In genomic region chr7:26143298-26144044, GRCh38 we compare ENCODE assay signal across 22 cellular contexts. TPM values are rescaled to one million over a fixed set of nuclear protein-coding genes. Genes with fewer than 3 reads are reported as not detected.
DNase-seq lines count a peak whose midpoint lies in the region; ATAC-seq and TF ChIP-seq lines count a peak whose summit lies in the region.
"Had no signal": no experiment of that assay in that cellular context is flagged by ENCODE, and none has a peak within 500 bp of the region (broad histone marks: within the 10 kb centered on the region; RNA-seq: fewer than 3 reads in every experiment).

No MANE protein-coding gene starts in this region.

- peaks cover 2% of the 10 kb centered on the region for H3K9me3 Mint-ChIP-seq in nephron
- H3K9me3 Mint-ChIP-seq: dendritic cell treated with granulocyte-macrophage colony-stimulating factor and Interleukin-4, amounts not matched to agents 40 ng/mL and 50 ng/mL, for 4 days had no signal

- no peaks in the 10 kb centered on the region for H3K36me3 ChIP-seq in heart right ventricle

- H3K4me3 Mint-ChIP-seq in nephron, result no peak overlapping the region
- H3K4me3 Mint-ChIP-seq: dendritic cell treated with granulocyte-macrophage colony-stimulating factor and Interleukin-4, amounts not matched to agents 40 ng/mL and 50 ng/mL, for 4 days had no signal

- TF ChIP-seq CTCF in epithelial cell of esophagus (IDR thresholded peaks at IDR 0.05; ENCODE audit: insufficient read depth, low read depth, low read length, missing control alignments) (no peak), nephron (IDR thresholded peaks at IDR 0.05; ENCODE audit: unreplicated experiment in 3 of 3) (no peak), heart right ventricle (IDR thresholded peaks at IDR 0.05) (no peak)

- H3K4me3 ChIP-seq in epithelial cell of esophagus (ENCODE audit: low read length) (no peak overlapping the region), heart right ventricle (no peak overlapping the region)
- H3K4me3 ChIP-seq: body of pancreas had no signal

- H3K9me3 ChIP-seq in heart right ventricle, result no peaks in the 10 kb centered on the region
- H3K9me3 ChIP-seq: body of pancreas had no signal

- H3K27me3 ChIP-seq in heart right ventricle, result peaks cover 0 to 27% (median 9%) of the 10 kb centered on the region in 7 donors
- H3K27me3 ChIP-seq: body of pancreas had no signal

- peaks cover 12% of the 10 kb centered on the region for H3K4me1 Mint-ChIP-seq in nephron

- peak overlapping the region in 2 of 3 experiments; percentile 18 to 37 for H3K27ac Mint-ChIP-seq in nephron
- H3K27ac Mint-ChIP-seq: dendritic cell treated with granulocyte-macrophage colony-stimulating factor and Interleukin-4, amounts not matched to agents 40 ng/mL and 50 ng/mL, for 4 days had no signal

- ATAC-seq in HG02798 (IDR thresholded peaks at IDR 0.05; ENCODE audit: poor library complexity, unreplicated experiment) (no peak), heart right ventricle (no peak), GM18858 (IDR thresholded peaks at IDR 0.05; ENCODE audit: unreplicated experiment) (no peak)
- ATAC-seq: body of pancreas, sciatic nerve had no signal

- WGBS in heart right ventricle, 2 donors, result 59 to 60% methylated on average over 5 of the region's 5 CpGs

- H3K4me1 ChIP-seq in heart right ventricle, result peaks cover 0 to 7% (median 0%) of the 10 kb centered on the region in 9 donors
- H3K4me1 ChIP-seq: body of pancreas had no signal

- H3K27me3 Mint-ChIP-seq in nephron (ENCODE audit: low read depth), result no peaks in the 10 kb centered on the region

- peaks cover 3% of the 10 kb centered on the region for H3K36me3 Mint-ChIP-seq in nephron (ENCODE audit: low read depth)

- intact Hi-C loops in heart right ventricle (cut with DNase I), result no loop called here

- no peak overlapping the region for H3K27ac ChIP-seq in heart right ventricle
- H3K27ac ChIP-seq: body of pancreas had no signal

- peak; percentile 65 for DNase-seq in AG20443 (ENCODE audit: low spot score)
- DNase-seq in M059J (ENCODE audit: low read depth), result peak; percentile 37
- DNase-seq in epithelial cell of esophagus (ENCODE audit: low read depth), result peak; percentile 73
- DNase-seq in heart right ventricle, result no peak
- DNase-seq in HUDEP-2 (lab: John Stamatoyannopoulos, UW; ENCODE audit: unreplicated experiment in 76 of 76), result no peak
- DNase-seq: activated CD4-positive, alpha-beta T cell treated with anti-CD3 and anti-CD28 coated beads for 48 hours; activated CD8-positive, alpha-beta memory T cell treated with anti-CD3 and anti-CD28 coated beads, Interleukin-2, amount 50 U/mL, for 48 hours; activated naive CD4-positive, alpha-beta T cell; AML-193; body of pancreas; COR-L47; GDM1; hippocampal formation; midbrain; NCI-H1048; NCI-H69; stimulated activated CD4-positive, alpha-beta T cell treated with anti-CD3 and anti-CD28 coated beads, Interleukin-1b, Interleukin-23, amount 100 ng/mL, for 48 hours had no signal

RNA-seq across cellular contexts. Expression of gene NFE2L3, which starts 8.5 kb away (rescaled TPM):
- 38.2 and 51.3 TPM in 2 replicates for total RNA-seq in M059J (2014; rRNA removed; shearing (Covaris generic))
- 1 to 10 TPM in 5 of 10 donors, under 1 TPM in 5; 0.32 to 4.1 (median 1.1) TPM for total RNA-seq in heart right ventricle
- 1 to 10 TPM in 1 of 2 donors, under 1 TPM in 1; 0.80 to 2.1 TPM for polyA plus RNA-seq in heart right ventricle

RNA-seq across cellular contexts. Expression of gene HNRNPA2B1, which starts 57.1 kb away (rescaled TPM):
- total RNA-seq in M059J (2014; rRNA removed; shearing (Covaris generic)), result 183 and 328 TPM in 2 replicates
- 100 to 1,000 TPM; 364 to 445 (median 398) TPM for total RNA-seq in heart right ventricle
- polyA plus RNA-seq in heart right ventricle, result 100 to 1,000 TPM; 554 to 667 TPM

RNA-seq across cellular contexts. Expression of gene CBX3, which starts 58.1 kb away (rescaled TPM):
- 224 and 268 TPM in 2 replicates for total RNA-seq in M059J (2014; rRNA removed; shearing (Covaris generic))
- 10 to 100 TPM; 49.0 to 72.6 (median 58.6) TPM for total RNA-seq in heart right ventricle
- polyA plus RNA-seq in heart right ventricle, result 10 to 100 TPM; 55.0 to 60.6 TPM

Comparison
In these comparisons a context has a peak if more than half of its experiments do, and no peak if none do; other contexts are left out.
1. DNase-seq: peak in AG20443 (single experiment), M059J (single experiment) and epithelial cell of esophagus (single experiment); none in heart right ventricle (0 of 2) and HUDEP-2 (0 of 76).